Comparison of ENCODE assay signal across 9 cellular contexts in the genomic region with DNA sequence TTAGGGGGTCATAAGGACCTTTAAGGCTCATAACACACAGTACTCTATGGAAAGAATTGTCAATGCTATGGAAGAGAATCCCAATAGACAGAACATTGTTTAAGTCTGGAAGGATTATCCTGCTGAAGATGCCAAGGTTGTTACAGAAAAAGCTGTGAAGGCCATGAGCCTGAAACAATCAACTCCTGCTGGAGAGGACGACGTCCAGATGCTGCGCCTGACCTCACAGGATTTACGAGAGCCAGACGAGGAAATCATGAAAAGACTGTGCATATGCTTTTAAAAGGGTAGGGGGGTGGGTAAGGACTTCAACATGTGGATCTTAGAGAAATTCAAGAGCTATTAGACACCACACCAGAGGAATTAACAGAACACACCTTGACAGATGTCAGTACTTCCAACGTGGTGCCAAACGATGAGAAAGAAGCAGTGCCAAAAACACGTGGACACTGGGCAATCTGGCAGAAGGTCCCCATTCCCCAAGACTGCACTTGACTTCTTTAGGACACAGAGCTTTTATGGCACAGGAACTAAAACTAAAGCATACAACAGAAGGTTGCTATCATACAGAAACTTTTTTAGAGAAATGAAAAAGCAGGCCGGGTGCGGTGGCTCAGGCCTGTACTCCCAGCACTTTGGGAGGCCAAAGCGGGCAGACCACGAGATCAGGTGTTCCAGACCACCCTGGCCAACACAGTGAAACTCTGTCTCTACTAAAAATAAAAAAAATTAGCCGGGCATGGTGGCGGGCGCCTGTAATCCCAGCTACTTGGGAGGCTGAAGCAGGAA. TPM values are rescaled to one million over a fixed set of nuclear protein-coding genes. Genes with fewer than 3 reads are reported as not detected.
DNase-seq lines count a peak whose midpoint lies in the region; ATAC-seq and TF ChIP-seq lines count a peak whose summit lies in the region.
"Had no signal": no experiment of that assay in that cellular context is flagged by ENCODE, and none has a peak within 500 bp of the region (broad histone marks: within the 10 kb centered on the region; RNA-seq: fewer than 3 reads in every experiment).

No MANE protein-coding gene starts in this region.

- H3K9me3 ChIP-seq in adrenal gland (replicated peaks in 1 of 3) (no peaks in the 10 kb centered on the region), upper lobe of left lung (no peaks in the 10 kb centered on the region)

- no peak for TF ChIP-seq EP300 in upper lobe of left lung (IDR thresholded peaks at IDR 0.05)

- ATAC-seq in upper lobe of left lung (ENCODE audit: low FRiP score in 2 of 2), result no peak
- ATAC-seq in GM19467 (IDR thresholded peaks at IDR 0.05; ENCODE audit: unreplicated experiment), result no peak

- H3K4me1 Mint-ChIP-seq in activated naive CD8-positive, alpha-beta T cell (ENCODE audit: low read depth), result peaks cover 56% of the 10 kb centered on the region
- H3K4me1 Mint-ChIP-seq in activated naive CD8-positive, alpha-beta T cell treated with anti-CD3 and anti-CD28 coated beads for 36 hours, result peaks cover 43% of the 10 kb centered on the region
- peaks cover 16% of the 10 kb centered on the region for H3K4me1 Mint-ChIP-seq in mesothelial cell of epicardium

- H3K27ac ChIP-seq in adrenal gland (peak overlapping the region in 4 of 5 donors; percentile 9 to 77 (median 60)), upper lobe of left lung (peak overlapping the region in 3 of 4 donors; percentile 26 to 60 (median 51))

- in situ Hi-C loops in ACHN (cut with HindIII; ENCODE audit: low pct_ligation_motif_present, low pct_unique_long_range_greater_than_20kb, low sequenced_read_pairs), result no loop called here

- no peak overlapping the region for H3K4me3 Mint-ChIP-seq in activated naive CD8-positive, alpha-beta T cell
- no peak overlapping the region for H3K4me3 Mint-ChIP-seq in activated naive CD8-positive, alpha-beta T cell treated with anti-CD3 and anti-CD28 coated beads for 36 hours
- H3K4me3 Mint-ChIP-seq in mesothelial cell of epicardium, result no peak overlapping the region

- 57 to 63% (median 60%) methylated on average over 15 of the region's 15 CpGs for WGBS in adrenal gland, 4 donors
- 71 to 77% methylated on average over 12 to 15 of the region's 15 CpGs for WGBS in upper lobe of left lung, 2 donors

- H3K9me3 Mint-ChIP-seq in activated naive CD8-positive, alpha-beta T cell (ENCODE audit: low read depth), result no peaks in the 10 kb centered on the region
- no peaks in the 10 kb centered on the region for H3K9me3 Mint-ChIP-seq in activated naive CD8-positive, alpha-beta T cell treated with anti-CD3 and anti-CD28 coated beads for 36 hours
- H3K9me3 Mint-ChIP-seq in mesothelial cell of epicardium, result no peaks in the 10 kb centered on the region

- peaks cover 22 to 67% of the 10 kb centered on the region in 2 donors for H3K4me1 ChIP-seq in adrenal gland (replicated peaks in 1 of 2)
- peaks cover 31 to 69% (median 44%) of the 10 kb centered on the region in 4 donors for H3K4me1 ChIP-seq in upper lobe of left lung

- H3K27me3 ChIP-seq in adrenal gland (no peaks in the 10 kb centered on the region), upper lobe of left lung (no peaks in the 10 kb centered on the region)

- H3K27ac Mint-ChIP-seq in activated naive CD8-positive, alpha-beta T cell, result peak overlapping the region; percentile 61
- no peak overlapping the region for H3K27ac Mint-ChIP-seq in activated naive CD8-positive, alpha-beta T cell treated with anti-CD3 and anti-CD28 coated beads for 36 hours
- H3K27ac Mint-ChIP-seq in mesothelial cell of epicardium, result peak overlapping the region; percentile 81

- DNase-seq in activated naive CD8-positive, alpha-beta T cell treated with anti-CD3 and anti-CD28 coated beads for 36 hours, result no peak
- DNase-seq in adrenal gland, result no peak
- DNase-seq in mesothelial cell of epicardium (ENCODE audit: low spot score in 2 of 2, unreplicated experiment in 2 of 2), result no peak
- DNase-seq in upper lobe of left lung, result no peak
- no peak for DNase-seq in middle frontal gyrus (ENCODE audit: extremely low spot score, low spot score)
- DNase-seq in ACHN, result no peak
- DNase-seq: activated naive CD4-positive, alpha-beta T cell treated with anti-CD3 and anti-CD28 coated beads, Interleukin-2, amount 50 U/mL, for 16 hours had no signal

- H3K4me3 ChIP-seq in adrenal gland, result no peak overlapping the region
- H3K4me3 ChIP-seq in upper lobe of left lung, result no peak overlapping the region

- H3K27me3 Mint-ChIP-seq in activated naive CD8-positive, alpha-beta T cell, result no peaks in the 10 kb centered on the region
- no peaks in the 10 kb centered on the region for H3K27me3 Mint-ChIP-seq in activated naive CD8-positive, alpha-beta T cell treated with anti-CD3 and anti-CD28 coated beads for 36 hours
- no peaks in the 10 kb centered on the region for H3K27me3 Mint-ChIP-seq in mesothelial cell of epicardium (ENCODE audit: low read depth)

- H3K36me3 ChIP-seq in adrenal gland (replicated peaks in 1 of 2), result no peaks in the 10 kb centered on the region
- no peaks in the 10 kb centered on the region for H3K36me3 ChIP-seq in upper lobe of left lung

- TF ChIP-seq CTCF in adrenal gland (IDR thresholded peaks at IDR 0.05) (no peak), mesothelial cell of epicardium (IDR thresholded peaks at IDR 0.05; ENCODE audit: unreplicated experiment) (no peak), upper lobe of left lung (IDR thresholded peaks at IDR 0.05) (no peak)

- TF ChIP-seq POLR2A in adrenal gland (IDR thresholded peaks at IDR 0.05) (no peak), upper lobe of left lung (IDR thresholded peaks at IDR 0.05) (no peak)

- intact Hi-C loops in adrenal gland (cut with DNase I), result no loop called here

- H3K36me3 Mint-ChIP-seq in activated naive CD8-positive, alpha-beta T cell, result peaks cover 2% of the 10 kb centered on the region
- peaks cover 14% of the 10 kb centered on the region for H3K36me3 Mint-ChIP-seq in activated naive CD8-positive, alpha-beta T cell treated with anti-CD3 and anti-CD28 coated beads for 36 hours
- H3K36me3 Mint-ChIP-seq in mesothelial cell of epicardium, result peaks cover 8% of the 10 kb centered on the region

RNA-seq across cellular contexts. Expression of gene GNB1, which starts 43.2 kb away (rescaled TPM):
- total RNA-seq in activated naive CD8-positive, alpha-beta T cell treated with anti-CD3 and anti-CD28 coated beads for 36 hours, result 100 to 1,000 TPM; 360 to 394 TPM
- total RNA-seq in adrenal gland (100 to 1,000 TPM; 108 to 331 (median 232) TPM), mesothelial cell of epicardium (272 to 289 TPM (median 283 TPM) in 3 replicates), upper lobe of left lung (100 to 1,000 TPM; 126 to 386 (median 173) TPM)
- polyA plus RNA-seq in adrenal gland, result 100 to 1,000 TPM in 1 of 3 donors, 10 to 100 TPM in 2; 81.7 to 482 (median 84.8) TPM
